In the genomic region with DNA sequence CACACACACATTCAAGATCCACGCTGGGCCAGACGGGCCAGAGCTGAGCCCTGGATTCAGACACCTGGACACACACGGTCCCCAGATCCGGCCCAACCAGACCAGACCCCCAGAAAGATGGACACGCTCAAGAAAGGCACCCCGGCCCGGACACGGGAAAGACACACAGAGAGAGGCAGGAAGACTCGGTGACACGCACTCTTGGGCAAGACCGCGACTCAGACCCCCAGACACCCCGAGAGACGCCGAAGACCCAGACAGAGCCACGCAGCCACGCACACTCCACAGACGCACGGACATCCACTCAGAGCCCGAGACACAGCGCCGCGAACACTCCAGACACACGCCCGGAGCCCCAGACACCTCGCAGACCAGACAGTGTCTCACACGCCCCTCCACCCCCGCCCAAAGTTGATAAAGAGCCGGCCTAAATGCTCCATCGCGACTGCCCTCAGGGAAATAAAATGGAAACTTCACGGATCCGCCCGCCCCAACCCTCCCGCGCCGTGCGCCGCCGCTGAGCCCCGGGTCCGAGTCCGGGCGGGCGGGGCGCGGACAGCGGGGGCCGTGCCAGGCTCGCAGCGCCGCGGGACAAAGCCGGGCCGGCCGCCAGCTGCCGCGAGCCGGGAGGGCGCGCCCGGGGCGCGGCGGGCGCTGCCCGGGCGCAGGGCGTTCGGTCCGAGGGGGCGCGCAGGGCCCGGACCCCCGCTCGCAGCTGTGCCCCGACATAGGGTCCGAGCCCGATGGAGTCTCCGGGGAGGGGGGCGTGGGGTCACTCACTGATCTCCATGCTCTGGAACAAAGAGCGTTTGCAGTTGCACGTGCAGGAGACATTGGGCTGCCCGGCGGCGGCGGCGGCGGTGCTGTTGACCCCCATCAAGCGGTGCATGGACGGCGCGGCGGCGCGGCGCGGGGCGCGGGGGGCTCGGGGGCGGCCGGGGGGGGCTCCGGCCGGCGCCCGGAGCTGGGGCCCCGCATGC, we compare ENCODE assay signal across 8 cellular contexts. TPM values are rescaled to one million over a fixed set of nuclear protein-coding genes. Genes with fewer than 3 reads are reported as not detected.
A peak's percentile ranks its signal among the peaks of the same experiment; 100 is the strongest.
DNase-seq lines count a peak whose midpoint lies in the region; ATAC-seq and TF ChIP-seq lines count a peak whose summit lies in the region.

No MANE protein-coding gene starts in this region.

- peak overlapping the region; percentile 81 for H3K4me3 Mint-ChIP-seq in activated T-cell treated with anti-CD3 and anti-CD28 coated beads, Interleukin-2, amount 50 U/mL, for 24 hours

- ATAC-seq in HG03354 (IDR thresholded peaks at IDR 0.05; ENCODE audit: poor library complexity, severe bottlenecking, unreplicated experiment), result peak; percentile 29

- intact Hi-C loops in posterior vena cava (cut with DNase I), result no loop called here

- peak overlapping the region; percentile 75 for H3K4me3 ChIP-seq in AG10803 (ENCODE audit: low read length)
- H3K4me3 ChIP-seq in fibroblast of the aortic adventitia (ENCODE audit: low read depth, low read length), result peak overlapping the region; percentile 79

- in situ Hi-C loops in ACHN (cut with HindIII; ENCODE audit: low pct_ligation_motif_present, low pct_unique_long_range_greater_than_20kb, low sequenced_read_pairs), result no loop called here

- peaks cover 18% of the 10 kb centered on the region for H3K27me3 Mint-ChIP-seq in activated T-cell treated with anti-CD3 and anti-CD28 coated beads, Interleukin-2, amount 50 U/mL, for 24 hours

- DNase-seq in AG10803 (ENCODE audit: low read depth) (no peak), fibroblast of the aortic adventitia (ENCODE audit: low read depth) (peak; percentile 22), posterior vena cava (ENCODE audit: low spot score) (peak; percentile 90), ACHN (no peak), NCI-H2196 (lab: John Stamatoyannopoulos, UW; ENCODE audit: unreplicated experiment) (no peak), DMS79 (lab: John Stamatoyannopoulos, UW) (no peak)
- DNase-seq in activated T-cell treated with anti-CD3 and anti-CD28 coated beads, Interleukin-2, amount 50 U/mL, for 24 hours, result no peak

- H3K4me1 Mint-ChIP-seq in activated T-cell treated with anti-CD3 and anti-CD28 coated beads, Interleukin-2, amount 50 U/mL, for 24 hours (ENCODE audit: low read depth), result peaks cover 39% of the 10 kb centered on the region

- H3K36me3 Mint-ChIP-seq in activated T-cell treated with anti-CD3 and anti-CD28 coated beads, Interleukin-2, amount 50 U/mL, for 24 hours (ENCODE audit: low read depth), result no peaks in the 10 kb centered on the region

- no peaks in the 10 kb centered on the region for H3K9me3 Mint-ChIP-seq in activated T-cell treated with anti-CD3 and anti-CD28 coated beads, Interleukin-2, amount 50 U/mL, for 24 hours

- TF ChIP-seq CTCF in AG10803 (conservative IDR thresholded peaks at IDR 0.05; ENCODE audit: low read length), result no peak
- no peak for TF ChIP-seq CTCF in fibroblast of the aortic adventitia (IDR thresholded peaks at IDR 0.05; ENCODE audit: insufficient read depth, low read length)

- peak overlapping the region; percentile 54 for H3K27ac Mint-ChIP-seq in activated T-cell treated with anti-CD3 and anti-CD28 coated beads, Interleukin-2, amount 50 U/mL, for 24 hours

RNA-seq across cellular contexts. Expression of a gene that starts 0.8 kb away (rescaled TPM):
- total RNA-seq in fibroblast of the aortic adventitia (ENCODE audit: low replicate concordance) (1.4 and 1.6 TPM in 2 replicates), posterior vena cava (10 to 100 TPM; 45.6 to 55.6 TPM)

Comparison
In these comparisons a context has a peak if more than half of its experiments do, and no peak if none do; other contexts are left out.
1. DNase-seq: peak in fibroblast of the aortic adventitia (single experiment) and posterior vena cava (single experiment); none in AG10803 (single experiment), activated T-cell treated with anti-CD3 and anti-CD28 coated beads, Interleukin-2, amount 50 U/mL, for 24 hours (single experiment), ACHN (single experiment), NCI-H2196 (single experiment) and DMS79 (single experiment).
2. RNA of a gene that starts 0.8 kb away (total RNA-seq): 45.6 to 55.6 TPM in posterior vena cava; 1.4 to 1.6 TPM in fibroblast of the aortic adventitia; every median in the first group is over 10 times any median in the second.